In the genomic region with DNA sequence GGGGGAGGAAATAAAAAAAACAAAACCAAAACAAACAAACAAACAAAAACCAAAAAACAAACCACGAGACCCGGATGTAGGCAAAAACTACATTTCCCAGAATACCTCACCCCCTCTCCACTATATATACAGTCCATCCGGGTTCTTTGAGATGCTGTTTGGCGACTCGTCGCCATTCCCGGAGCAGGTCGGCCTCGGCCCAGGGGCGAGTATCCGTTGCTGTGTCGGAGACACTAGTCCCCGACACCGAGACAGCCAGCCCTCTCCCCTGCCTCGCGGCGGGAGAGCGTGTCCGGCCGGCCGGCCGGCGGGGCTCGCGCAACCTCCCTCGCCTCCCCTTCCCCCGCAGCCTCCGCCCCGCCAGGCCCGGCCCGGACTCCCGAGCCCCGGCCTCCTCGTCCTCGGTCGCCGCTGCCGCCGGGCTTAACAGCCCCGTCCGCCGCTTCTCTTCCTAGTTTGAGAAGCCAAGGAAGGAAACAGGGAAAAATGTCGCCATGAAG, we compare ENCODE assay signal across 8 cellular contexts. TPM values are rescaled to one million over a fixed set of nuclear protein-coding genes. Genes with fewer than 3 reads are reported as not detected.
DNase-seq lines count a peak whose midpoint lies in the region; ATAC-seq and TF ChIP-seq lines count a peak whose summit lies in the region.

A gene (plus strand): TSS at position 154 of the 500 bp plus-strand sequence. CDS start 456 bp downstream, outside the sequence.

- no peak for TF ChIP-seq CTCF in GM12865 (IDR thresholded peaks at IDR 0.05; ENCODE audit: insufficient read depth, low read depth, low read length, missing control alignments)
- TF ChIP-seq CTCF in right atrium auricular region (IDR thresholded peaks at IDR 0.05): no peak
- TF ChIP-seq CTCF in progenitor cell of endocrine pancreas (IDR thresholded peaks at IDR 0.05; ENCODE audit: unreplicated experiment): no peak

- H3K4me1 ChIP-seq in right atrium auricular region: peaks cover 0 to 47% of the 10 kb centered on the region in 2 donors
- H3K4me1 ChIP-seq in urinary bladder (ENCODE audit: insufficient read depth): peaks cover 5% of the 10 kb centered on the region

- ATAC-seq in HG02840 (IDR thresholded peaks at IDR 0.05; ENCODE audit: low FRiP score, unreplicated experiment): peak; percentile 64

- peak; percentile 94 for DNase-seq in GM12865 (ENCODE audit: low read depth)
- DNase-seq in NCI-H1694 treated with DMSO at 0.1 percent for 48 hours (lab: John Stamatoyannopoulos, UW): peak; percentile 76
- DNase-seq in T-helper 2 cell treated with Interferon-gamma antibody and Interleukin-4, amounts not matched to agents 5 μg/mL and 100 μg/mL, for 36 hours (ENCODE audit: low spot score): peak; percentile 79
- DNase-seq in anterior cingulate cortex (lab: John Stamatoyannopoulos, UW): peak in 57 of 58 donors; percentile 6 to 88 (median 65)
- peak; percentile 76 for DNase-seq in right atrium auricular region (ENCODE audit: low spot score)
- peak; percentile 51 for DNase-seq in progenitor cell of endocrine pancreas (ENCODE audit: low spot score, unreplicated experiment)

- H3K4me3 Mint-ChIP-seq in T-helper 2 cell treated with Interferon-gamma antibody and Interleukin-4, amounts not matched to agents 5 μg/mL and 100 μg/mL, for 36 hours: peak within 1 kb of the TSS; percentile 94
- H3K4me3 Mint-ChIP-seq in progenitor cell of endocrine pancreas (ENCODE audit: low read depth): peak within 1 kb of the TSS; percentile 95

- H3K27ac ChIP-seq in right atrium auricular region (peak within 1 kb of the TSS; percentile 95 to 98), urinary bladder (ENCODE audit: low read depth) (peak within 1 kb of the TSS; percentile 78)

- peak within 1 kb of the TSS; percentile 93 for H3K27ac Mint-ChIP-seq in T-helper 2 cell treated with Interferon-gamma antibody and Interleukin-4, amounts not matched to agents 5 μg/mL and 100 μg/mL, for 36 hours
- peak within 1 kb of the TSS; percentile 98 for H3K27ac Mint-ChIP-seq in progenitor cell of endocrine pancreas

- no peaks in the 10 kb centered on the region for H3K9me3 Mint-ChIP-seq in T-helper 2 cell treated with Interferon-gamma antibody and Interleukin-4, amounts not matched to agents 5 μg/mL and 100 μg/mL, for 36 hours
- H3K9me3 Mint-ChIP-seq in progenitor cell of endocrine pancreas (ENCODE audit: low read depth): no peaks in the 10 kb centered on the region

- H3K9me3 ChIP-seq in right atrium auricular region: no peaks in the 10 kb centered on the region

- no peaks in the 10 kb centered on the region for H3K27me3 Mint-ChIP-seq in T-helper 2 cell treated with Interferon-gamma antibody and Interleukin-4, amounts not matched to agents 5 μg/mL and 100 μg/mL, for 36 hours (ENCODE audit: low read depth)
- no peaks in the 10 kb centered on the region for H3K27me3 Mint-ChIP-seq in progenitor cell of endocrine pancreas

- H3K27me3 ChIP-seq in right atrium auricular region: no peaks in the 10 kb centered on the region

- WGBS in urinary bladder: under 1% methylated on average over 42 of the region's 43 CpGs

- H3K36me3 ChIP-seq in right atrium auricular region (no peaks in the 10 kb centered on the region), urinary bladder (ENCODE audit: insufficient read depth) (no peaks in the 10 kb centered on the region)

- peaks cover 30% of the 10 kb centered on the region for H3K36me3 Mint-ChIP-seq in T-helper 2 cell treated with Interferon-gamma antibody and Interleukin-4, amounts not matched to agents 5 μg/mL and 100 μg/mL, for 36 hours (ENCODE audit: low read depth)
- H3K36me3 Mint-ChIP-seq in progenitor cell of endocrine pancreas (ENCODE audit: insufficient read depth): peaks cover 7% of the 10 kb centered on the region

- H3K4me3 ChIP-seq in GM12865 (ENCODE audit: low read depth, low read length) (peak within 1 kb of the TSS; percentile 73), right atrium auricular region (peak within 1 kb of the TSS; percentile 97 to 98), urinary bladder (ENCODE audit: low read depth, low read length) (peak within 1 kb of the TSS; percentile 85)

- peaks cover 48% of the 10 kb centered on the region for H3K4me1 Mint-ChIP-seq in T-helper 2 cell treated with Interferon-gamma antibody and Interleukin-4, amounts not matched to agents 5 μg/mL and 100 μg/mL, for 36 hours (ENCODE audit: low read depth)
- peaks cover 45% of the 10 kb centered on the region for H3K4me1 Mint-ChIP-seq in progenitor cell of endocrine pancreas (ENCODE audit: low read depth)

RNA-seq across cellular contexts. Expression of the gene that starts here (rescaled TPM):
- total RNA-seq in right atrium auricular region: 100 to 1,000 TPM; 166 to 168 TPM
- total RNA-seq in progenitor cell of endocrine pancreas: 167 and 171 TPM in 2 replicates
- total RNA-seq in urinary bladder: 86.6 TPM
- 98.4 TPM for polyA plus RNA-seq in urinary bladder

Comparison
In these comparisons a context has a peak if more than half of its experiments do, and no peak if none do; other contexts are left out.
1. Peak in every context shown above with its lines: DNase-seq, ATAC-seq, H3K4me3 ChIP-seq and H3K27ac ChIP-seq.